In genomic region chr6:12007915-12008286, GRCh38 we compare ENCODE assay signal across 7 cellular contexts. TPM values are rescaled to one million over a fixed set of nuclear protein-coding genes. Genes with fewer than 3 reads are reported as not detected.
DNase-seq lines count a peak whose midpoint lies in the region; ATAC-seq and TF ChIP-seq lines count a peak whose summit lies in the region.

No MANE protein-coding gene starts in this region.

- H3K4me3 Mint-ChIP-seq in H9 = peak overlapping the region; percentile 89 to 98

- H4K5ac ChIP-seq in H9 (ENCODE audit: insufficient read length, low read depth, low read length) = no peak overlapping the region

- no peak for TF ChIP-seq EP300 in gastroesophageal sphincter (IDR thresholded peaks at IDR 0.05)

- no peak overlapping the region for H2BK12ac ChIP-seq in H9 (ENCODE audit: insufficient read length, low read depth, low read length)

- H2BK5ac ChIP-seq in H9 (ENCODE audit: insufficient read length, low read length) = no peak overlapping the region

- no peak overlapping the region for H2BK15ac ChIP-seq in H9 (ENCODE audit: low read depth, low read length)

- no peak overlapping the region for H3T11ph ChIP-seq in H9 (ENCODE audit: low read length)

- H3K4me1 Mint-ChIP-seq in H9 = peaks cover 23 to 25% of the 10 kb centered on the region in 2 experiments

- H3K79me1 ChIP-seq in H9 (ENCODE audit: insufficient read depth, low read depth, low read length, poor library complexity, severe bottlenecking) = no peaks in the 10 kb centered on the region

- H3K27ac ChIP-seq in H9 (ENCODE audit: insufficient read length, low read depth, low read length) (no peak overlapping the region), WERI-Rb-1 (peak overlapping the region; percentile 81), gastroesophageal sphincter (peak overlapping the region; percentile 90 to 100 (median 94)), skeletal muscle tissue (ENCODE audit: low read depth, low read length) (peak overlapping the region; percentile 98)

- H3K9me3 Mint-ChIP-seq in H9 = no peaks in the 10 kb centered on the region

- no CpG with 5 or more reads among the region's 4 CpGs for WGBS in H9 (ENCODE audit: extremely low coverage, insufficient read length, low lambda C conversion rate)
- 50% methylated on average over 4 of the region's 4 CpGs for WGBS in gastroesophageal sphincter (ENCODE audit: low coverage in 1 of 2), 2 donors

- H3K9ac ChIP-seq in H9 (ENCODE audit: extremely low read depth, insufficient read length, low read length) (no peak overlapping the region), skeletal muscle tissue (ENCODE audit: low read depth in 1 of 3, low read length in 3 of 3) (peak overlapping the region; percentile 77 to 88 (median 86))

- DNase-seq in H9 (no peak), WERI-Rb-1 (no peak), SK-N-DZ (ENCODE audit: low spot score) (no peak), NOMO-1 treated with DMSO at 0.1 percent for 48 hours (lab: John Stamatoyannopoulos, UW; ENCODE audit: unreplicated experiment) (no peak)

- H3K56ac ChIP-seq in H9 (ENCODE audit: insufficient read length, low read depth, low read length) = no peak overlapping the region

- H3K4ac ChIP-seq in H9 (ENCODE audit: low read depth, low read length) = no peak overlapping the region

- no peaks in the 10 kb centered on the region; a peak in 1 of 7 replicates for H3K36me3 Mint-ChIP-seq in H9 (ENCODE audit: insufficient read depth in 1 of 3, low read depth in 3 of 3)

- H3K14ac ChIP-seq in H9 (ENCODE audit: insufficient read depth, low read length) = no peak overlapping the region

- no peak overlapping the region for H4K91ac ChIP-seq in H9 (ENCODE audit: insufficient read length, low read depth, low read length)

- H3K4me3 ChIP-seq in WERI-Rb-1 (ENCODE audit: low read depth, low read length) (peak overlapping the region; percentile 80), gastroesophageal sphincter (peak overlapping the region; percentile 89 to 91), skeletal muscle tissue (ENCODE audit: low read length in 3 of 3) (peak overlapping the region; percentile 82 to 90 (median 87))

- H4K8ac ChIP-seq in H9 (replicated peaks; ENCODE audit: insufficient read length, low read depth, low read length) = no peak overlapping the region

- no peaks in the 10 kb centered on the region for H3K79me2 ChIP-seq in H9 (ENCODE audit: insufficient read depth, low read length)

- peak overlapping the region; percentile 81 for H3K4me2 ChIP-seq in H9 (ENCODE audit: insufficient read depth, insufficient read length, low read length)

- H3K23me2 ChIP-seq in H9 (ENCODE audit: insufficient read length, low read depth, low read length, poor library complexity, severe bottlenecking) = peaks cover 9% of the 10 kb centered on the region

- no peak overlapping the region for H2BK20ac ChIP-seq in H9 (ENCODE audit: low read depth, low read length, poor library complexity, severe bottlenecking)

- H3K27me3 ChIP-seq in H9 (ENCODE audit: insufficient read depth, low read length) (no peaks in the 10 kb centered on the region), WERI-Rb-1 (ENCODE audit: insufficient read depth, low read depth, severe bottlenecking) (no peaks in the 10 kb centered on the region), gastroesophageal sphincter (no peaks in the 10 kb centered on the region), skeletal muscle tissue (ENCODE audit: control insufficient read depth in 3 of 3, insufficient read depth in 3 of 3, low read length in 3 of 3) (no peaks in the 10 kb centered on the region)

- H3K9me3 ChIP-seq in H9 (ENCODE audit: control insufficient read depth, low read depth, low read length) (no peaks in the 10 kb centered on the region), WERI-Rb-1 (ENCODE audit: severe bottlenecking) (no peaks in the 10 kb centered on the region), gastroesophageal sphincter (no peaks in the 10 kb centered on the region), skeletal muscle tissue (ENCODE audit: control insufficient read depth in 3 of 3, low read length in 3 of 3) (no peaks in the 10 kb centered on the region)

- no peaks in the 10 kb centered on the region; the same call in 1 of the 2 replicates for H3K4me1 ChIP-seq in H9 (ENCODE audit: insufficient read depth, low read length)
- peaks cover 0 to 26% (median 7%) of the 10 kb centered on the region in 3 donors for H3K4me1 ChIP-seq in gastroesophageal sphincter
- peaks cover 12 to 24% (median 20%) of the 10 kb centered on the region in 3 donors for H3K4me1 ChIP-seq in skeletal muscle tissue (ENCODE audit: control insufficient read depth in 3 of 3, insufficient read depth in 3 of 3, low read length in 3 of 3)

- no peak for TF ChIP-seq CTCF in H9 (conservative IDR thresholded peaks at IDR 0.05)
- TF ChIP-seq CTCF in WERI-Rb-1 (IDR thresholded peaks at IDR 0.05; ENCODE audit: low read depth, low read length) = no peak
- TF ChIP-seq CTCF in gastroesophageal sphincter (IDR thresholded peaks at IDR 0.05) = no peak

- no peak overlapping the region for H3K18ac ChIP-seq in H9 (ENCODE audit: insufficient read length, low read depth, low read length)

- ATAC-seq in gastroesophageal sphincter (no peak), HG02852 (IDR thresholded peaks at IDR 0.05; ENCODE audit: unreplicated experiment) (no peak)

- H3K36me3 ChIP-seq in WERI-Rb-1 = no peaks in the 10 kb centered on the region
- no peaks in the 10 kb centered on the region for H3K36me3 ChIP-seq in gastroesophageal sphincter
- H3K36me3 ChIP-seq in skeletal muscle tissue (ENCODE audit: control insufficient read depth in 3 of 3, insufficient read depth in 3 of 3, low read length in 3 of 3) = no peaks in the 10 kb centered on the region

- H3K27me3 Mint-ChIP-seq in H9 (ENCODE audit: low read depth) = no peaks in the 10 kb centered on the region

- TF ChIP-seq POLR2A in gastroesophageal sphincter (IDR thresholded peaks at IDR 0.05) = no peak

- H4K20me1 ChIP-seq in H9 (ENCODE audit: control insufficient read depth, insufficient read depth, insufficient read length) = no peaks in the 10 kb centered on the region

- H2BK120ac ChIP-seq in H9 (ENCODE audit: low read depth, low read length, poor library complexity, severe bottlenecking) = no peak overlapping the region

- H2AFZ ChIP-seq in H9 (ENCODE audit: low read length) = no peak overlapping the region

- no peak overlapping the region for H3K23ac ChIP-seq in H9 (ENCODE audit: insufficient read length, low read depth, low read length)

- H3K27ac Mint-ChIP-seq in H9 = peak overlapping the region in 1 of 3 experiments; percentile 98; a peak in 1 of 7 replicates

- no peak overlapping the region for H2AK5ac ChIP-seq in H9 (ENCODE audit: insufficient read length, low read length)

RNA-seq across cellular contexts. Expression of gene HIVEP1, which starts 4.2 kb away (rescaled TPM):
- total RNA-seq in H9 (2021) (36.5 and 44.2 TPM in 2 replicates), gastroesophageal sphincter (10 to 100 TPM; 15.2 to 26.9 (median 17.6) TPM), skeletal muscle tissue (19.8 TPM)
- 3.0 and 4.0 TPM in 2 replicates for polyA plus RNA-seq in SK-N-DZ (2014; cell fraction: cytosol; rRNA removed)
- polyA plus RNA-seq in SK-N-DZ (2014; cell fraction: nucleus; rRNA removed) = 2.9 and 3.2 TPM in 2 replicates
